Comparison of ENCODE assay signal across 1 cellular context in the genomic region with DNA sequence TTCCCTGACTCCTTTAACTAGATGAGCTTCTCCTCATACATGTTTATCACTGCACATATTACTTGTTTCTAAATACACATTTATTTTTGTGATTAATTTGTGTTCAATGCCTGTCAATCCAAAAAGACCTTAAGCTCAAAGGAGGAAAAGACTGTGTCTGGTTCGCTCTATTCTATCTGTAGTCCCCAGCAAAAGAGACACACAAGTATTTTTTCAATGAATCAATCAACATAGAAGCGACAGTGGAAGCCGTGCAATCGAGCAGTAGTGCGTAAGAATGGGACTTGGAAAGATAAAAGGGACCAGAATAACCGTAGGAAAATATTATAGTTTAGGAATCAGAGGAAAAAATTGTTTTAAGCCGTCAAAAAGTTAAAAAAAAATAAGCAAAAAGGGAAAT.
TF ChIP-seq lines count a peak whose summit lies in the region.

No MANE protein-coding gene starts in this region.

TF ChIP-seq in GM23338, 12 proteins besides CTCF, POLR2A, EP300 and RAD21:
- TF ChIP-seq JUNB (IDR thresholded peaks at IDR 0.05; ENCODE audit: unreplicated experiment) (no peak), POLR2AphosphoS5 (IDR thresholded peaks at IDR 0.05; ENCODE audit: low read depth) (no peak), ZNF331 (CRISPR knock-in tag; IDR thresholded peaks at IDR 0.05; ENCODE audit: low read depth) (no peak), STAT1 (IDR thresholded peaks at IDR 0.05; ENCODE audit: unreplicated experiment) (no peak)
